Comparison of ENCODE assay signal across 9 cellular contexts in genomic region chr7:143621175-143621574, GRCh38. TPM values are rescaled to one million over a fixed set of nuclear protein-coding genes. Genes with fewer than 3 reads are reported as not detected.
DNase-seq lines count a peak whose midpoint lies in the region; ATAC-seq lines count a peak whose summit lies in the region.
"Not testable (repeated sequence)": the region's sequence is repeated elsewhere in the genome, so short reads cannot be mapped to it uniquely, and the experiment has no call there.
"Had no signal": no experiment of that assay in that cellular context is flagged by ENCODE, and none has a peak within 500 bp of the region (broad histone marks: within the 10 kb centered on the region; RNA-seq: fewer than 3 reads in every experiment).

No MANE protein-coding gene starts in this region.

- H3K27ac Mint-ChIP-seq in activated CD4-positive, alpha-beta T cell treated with anti-CD3 and anti-CD28 coated beads for 36 hours; stimulated activated naive CD8-positive, alpha-beta T cell treated with anti-CD3 and anti-CD28 coated beads, Interleukin-15, amount 100 ng/mL, for 72 hours: not testable (repeated sequence)

- not testable (repeated sequence) for H3K27me3 Mint-ChIP-seq in activated CD4-positive, alpha-beta T cell treated with anti-CD3 and anti-CD28 coated beads for 36 hours; stimulated activated naive CD8-positive, alpha-beta T cell treated with anti-CD3 and anti-CD28 coated beads, Interleukin-15, amount 100 ng/mL, for 72 hours

- H3K9me3 Mint-ChIP-seq in activated CD4-positive, alpha-beta T cell treated with anti-CD3 and anti-CD28 coated beads for 36 hours (ENCODE audit: low read depth); stimulated activated naive CD8-positive, alpha-beta T cell treated with anti-CD3 and anti-CD28 coated beads, Interleukin-15, amount 100 ng/mL, for 72 hours: not testable (repeated sequence)

- not testable (repeated sequence) for H3K36me3 Mint-ChIP-seq in activated CD4-positive, alpha-beta T cell treated with anti-CD3 and anti-CD28 coated beads for 36 hours (ENCODE audit: low read depth)

- CTCF ChIA-PET in activated CD4-positive, alpha-beta T cell treated with anti-CD3 and anti-CD28 coated beads for 36 hours (lab: Charles Lee), result not testable (repeated sequence)

- intact Hi-C loops in activated CD4-positive, alpha-beta T cell treated with anti-CD3 and anti-CD28 coated beads for 36 hours (cut with DNase I, micrococcal nuclease); left ventricle myocardium superior (cut with micrococcal nuclease): not testable (repeated sequence)

- ATAC-seq in GM18508 (IDR thresholded peaks at IDR 0.05; ENCODE audit: insufficient read depth, unreplicated experiment) (peak; percentile 30), GM19395 (IDR thresholded peaks at IDR 0.05; ENCODE audit: unreplicated experiment) (peak; percentile 45), GM21737 (IDR thresholded peaks at IDR 0.05; ENCODE audit: unreplicated experiment) (peak; percentile 40), HG02970 (IDR thresholded peaks at IDR 0.05; ENCODE audit: low FRiP score, unreplicated experiment) (peak; percentile 32), HG03432 (IDR thresholded peaks at IDR 0.05; ENCODE audit: unreplicated experiment) (peak; percentile 44), left ventricle myocardium superior (peak; percentile 3)
- peak; percentile 60 for ATAC-seq in activated CD4-positive, alpha-beta T cell treated with anti-CD3 and anti-CD28 coated beads for 36 hours
- peak; percentile 71 for ATAC-seq in stimulated activated naive CD8-positive, alpha-beta T cell treated with anti-CD3 and anti-CD28 coated beads, Interleukin-15, amount 100 ng/mL, for 72 hours

- DNase-seq in activated CD4-positive, alpha-beta T cell treated with anti-CD3 and anti-CD28 coated beads for 36 hours; left ventricle myocardium superior; stimulated activated naive CD8-positive, alpha-beta T cell treated with anti-CD3 and anti-CD28 coated beads, Interleukin-15, amount 100 ng/mL, for 72 hours: not testable (repeated sequence)

- not testable (repeated sequence) for H3K4me1 Mint-ChIP-seq in activated CD4-positive, alpha-beta T cell treated with anti-CD3 and anti-CD28 coated beads for 36 hours; stimulated activated naive CD8-positive, alpha-beta T cell treated with anti-CD3 and anti-CD28 coated beads, Interleukin-15, amount 100 ng/mL, for 72 hours

- POLR2A ChIA-PET in activated CD4-positive, alpha-beta T cell treated with anti-CD3 and anti-CD28 coated beads for 36 hours (lab: Charles Lee), result not testable (repeated sequence)

- H3K4me3 Mint-ChIP-seq in activated CD4-positive, alpha-beta T cell treated with anti-CD3 and anti-CD28 coated beads for 36 hours; stimulated activated naive CD8-positive, alpha-beta T cell treated with anti-CD3 and anti-CD28 coated beads, Interleukin-15, amount 100 ng/mL, for 72 hours: not testable (repeated sequence)

RNA-seq across cellular contexts. Expression of gene TCAF2, which starts 0.4 kb away (rescaled TPM):
- 10 to 100 TPM; 47.6 to 50.6 TPM for total RNA-seq in activated CD4-positive, alpha-beta T cell treated with anti-CD3 and anti-CD28 coated beads for 36 hours
- 0.52 TPM for total RNA-seq in left ventricle myocardium superior

RNA-seq across cellular contexts. Expression of gene CTAGE15, which starts 49.6 kb away (rescaled TPM):
- total RNA-seq in activated CD4-positive, alpha-beta T cell treated with anti-CD3 and anti-CD28 coated beads for 36 hours, result 1 to 10 TPM in 1 of 2 experiments, not detected in 1; 1.4 TPM
- 0.15 TPM for total RNA-seq in left ventricle myocardium superior
- total RNA-seq: left ventricle myocardium inferior had no signal

Comparison
In these comparisons a context has a peak if more than half of its experiments do, and no peak if none do; other contexts are left out.
1. ATAC-seq: peak in every context shown above with its lines; median percentile 71 in stimulated activated naive CD8-positive, alpha-beta T cell treated with anti-CD3 and anti-CD28 coated beads, Interleukin-15, amount 100 ng/mL, for 72 hours; 60 in activated CD4-positive, alpha-beta T cell treated with anti-CD3 and anti-CD28 coated beads for 36 hours; 45 in GM19395; 44 in HG03432; 40 in GM21737; 32 in HG02970; 30 in GM18508; 3 in left ventricle myocardium superior.
2. RNA of gene TCAF2, which starts 0.4 kb away (total RNA-seq): 47.6 to 50.6 TPM in activated CD4-positive, alpha-beta T cell treated with anti-CD3 and anti-CD28 coated beads for 36 hours; 0.52 TPM in left ventricle myocardium superior (single experiment); every median in the first group is over 10 times any median in the second.